ENCODE assay signal across 20 cellular contexts in the genomic region with DNA sequence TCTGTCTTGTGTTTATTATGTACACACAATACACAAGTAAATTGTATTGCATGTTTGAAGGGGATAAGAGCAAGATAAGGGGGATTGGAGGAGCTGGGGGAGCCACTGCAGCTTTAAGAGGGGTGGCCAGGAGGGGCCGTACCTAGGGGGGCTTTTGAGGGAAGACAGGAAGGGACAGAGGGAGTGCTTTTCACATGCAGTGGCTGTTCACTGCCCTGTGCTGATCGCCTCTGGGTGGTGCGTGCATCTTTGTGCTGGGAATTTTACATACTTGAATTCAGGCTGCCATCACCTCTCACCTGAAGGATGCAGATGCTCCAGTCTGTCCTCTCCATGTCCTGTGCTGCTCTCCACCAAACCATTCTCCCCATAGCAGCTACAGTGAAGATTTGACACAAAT.
"Had no signal": no experiment of that assay in that cellular context is flagged by ENCODE, and none has a peak within 500 bp of the region (broad histone marks: within the 10 kb centered on the region; RNA-seq: fewer than 3 reads in every experiment).

No MANE protein-coding gene starts in this region.

- H3K4me3 ChIP-seq: esophagus squamous epithelium, gastroesophageal sphincter, lung, right atrium auricular region, smooth muscle cell, suprapubic skin, thyroid gland, upper lobe of left lung, uterus had no signal

- ATAC-seq: naive thymus-derived CD4-positive, alpha-beta T cell; stimulated activated naive CD8-positive, alpha-beta T cell treated with anti-CD3 and anti-CD28 coated beads, Interleukin-15, Interleukin-2, amounts not matched to agents 100 U/mL and 50 U/mL, for 24 hours had no signal

- H3K4me3 Mint-ChIP-seq: dendritic cell treated with granulocyte-macrophage colony-stimulating factor and Interleukin-4, amounts not matched to agents 40 ng/mL and 50 ng/mL, for 4 days; immature natural killer cell; naive thymus-derived CD4-positive, alpha-beta T cell; nephron progenitor cell had no signal

- DNase-seq: esophagus squamous epithelium; foreskin fibroblast; immature natural killer cell; kidney; left cardiac atrium; left ventricle myocardium superior; naive thymus-derived CD4-positive, alpha-beta T cell; nephron progenitor cell; stimulated activated CD4-positive, alpha-beta T cell treated with anti-CD3 and anti-CD28 coated beads, Interleukin-2, amount 100 ng/mL, for 48 hours; stimulated activated naive CD8-positive, alpha-beta T cell treated with anti-CD3 and anti-CD28 coated beads, Interleukin-15, Interleukin-2, amounts not matched to agents 100 U/mL and 50 U/mL, for 24 hours; thyroid gland had no signal

- H3K27me3 ChIP-seq: right atrium auricular region, thyroid gland, upper lobe of left lung, uterus had no signal

- H3K4me1 Mint-ChIP-seq: immature natural killer cell had no signal

- H3K9me3 Mint-ChIP-seq: dendritic cell treated with granulocyte-macrophage colony-stimulating factor and Interleukin-4, amounts not matched to agents 40 ng/mL and 50 ng/mL, for 4 days; immature natural killer cell had no signal

- H3K36me3 Mint-ChIP-seq: immature natural killer cell; naive thymus-derived CD4-positive, alpha-beta T cell had no signal

- H3K27ac Mint-ChIP-seq: dendritic cell treated with granulocyte-macrophage colony-stimulating factor and Interleukin-4, amounts not matched to agents 40 ng/mL and 50 ng/mL, for 4 days; immature natural killer cell; naive thymus-derived CD4-positive, alpha-beta T cell; nephron progenitor cell had no signal

- H3K36me3 ChIP-seq: esophagus squamous epithelium, gastroesophageal sphincter, neutrophil, right atrium auricular region, suprapubic skin, thyroid gland, upper lobe of left lung, uterus had no signal

- H3K27ac ChIP-seq: neutrophil, suprapubic skin, thyroid gland had no signal
